Comparison of ENCODE assay signal across 17 cellular contexts in the genomic region with DNA sequence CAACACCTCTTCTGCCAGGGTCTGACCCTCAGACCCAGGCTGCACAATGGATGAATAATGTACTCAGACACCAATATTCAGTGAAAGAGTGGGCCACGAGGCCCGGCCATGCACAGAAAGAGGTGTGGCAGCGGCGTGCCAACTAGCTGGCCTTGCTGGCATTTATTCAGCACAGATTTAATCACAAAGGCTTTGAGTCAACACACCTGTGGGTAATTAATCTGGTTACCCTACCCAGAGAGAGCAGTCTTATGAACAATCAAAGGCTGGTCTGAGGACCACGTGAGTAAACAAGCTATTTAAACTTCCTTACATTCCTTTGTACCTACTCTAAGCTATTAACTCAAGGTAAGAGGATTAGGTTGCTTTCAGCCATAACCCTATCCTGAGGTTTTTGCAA.
"Had no signal": no experiment of that assay in that cellular context is flagged by ENCODE, and none has a peak within 500 bp of the region (broad histone marks: within the 10 kb centered on the region; RNA-seq: fewer than 3 reads in every experiment).

No MANE protein-coding gene starts in this region.

- H3K27me3 Mint-ChIP-seq: activated CD4-positive, alpha-beta memory T cell treated with anti-CD3 and anti-CD28 coated beads for 36 hours; activated CD4-positive, alpha-beta T cell treated with anti-CD3 and anti-CD28 coated beads for 36 hours; memory B cell; naive thymus-derived CD4-positive, alpha-beta T cell had no signal

- H3K9me3 ChIP-seq: mucosa of descending colon, pancreas, testis had no signal

- DNase-seq: activated CD4-positive, alpha-beta memory T cell treated with anti-CD3 and anti-CD28 coated beads for 36 hours; activated CD4-positive, alpha-beta T cell treated with anti-CD3 and anti-CD28 coated beads for 36 hours; activated effector memory CD4-positive, alpha-beta T cell treated with Interleukin-2 at 50 U/mL for 16 hours; activated naive CD4-positive, alpha-beta T cell treated with anti-CD3 and anti-CD28 coated beads, Interleukin-2, amount 50 U/mL, for 16 hours; activated T-cell treated with anti-CD3 and anti-CD28 coated beads, Interleukin-2, amount 50 U/mL, for 4 hours; hippocampal formation; kidney; mucosa of descending colon; naive thymus-derived CD4-positive, alpha-beta T cell; pancreas; stimulated activated CD4-positive, alpha-beta T cell treated with anti-CD3 and anti-CD28 coated beads, Interleukin-12 subunit alpha, Interleukin-12 subunit beta, amount 100 ng/mL, for 4 hours; stimulated activated CD4-positive, alpha-beta T cell treated with anti-CD3 and anti-CD28 coated beads, Interleukin-2, amount 100 ng/mL, for 24 hours; stomach; testis had no signal

- H3K27ac Mint-ChIP-seq: activated CD4-positive, alpha-beta memory T cell treated with anti-CD3 and anti-CD28 coated beads for 36 hours; activated CD4-positive, alpha-beta T cell treated with anti-CD3 and anti-CD28 coated beads for 36 hours; memory B cell; naive thymus-derived CD4-positive, alpha-beta T cell had no signal

- H3K4me1 Mint-ChIP-seq: activated CD4-positive, alpha-beta T cell treated with anti-CD3 and anti-CD28 coated beads for 36 hours; memory B cell; naive thymus-derived CD4-positive, alpha-beta T cell had no signal

- H3K27me3 ChIP-seq: cardiac muscle cell, left lung, pancreas, stomach, testis had no signal

- H3K36me3 ChIP-seq: cardiac muscle cell, left lung, pancreas, stomach had no signal

- H3K4me3 ChIP-seq: cardiac muscle cell, left lung, mucosa of descending colon, pancreas, stomach, testis had no signal

- ATAC-seq: activated CD4-positive, alpha-beta T cell treated with anti-CD3 and anti-CD28 coated beads for 36 hours; activated T-cell treated with anti-CD3 and anti-CD28 coated beads, Interleukin-2, amount 50 U/mL, for 4 hours; left lung; mucosa of descending colon; naive thymus-derived CD4-positive, alpha-beta T cell; pancreas had no signal

- H3K4me3 Mint-ChIP-seq: activated CD4-positive, alpha-beta memory T cell treated with anti-CD3 and anti-CD28 coated beads for 36 hours; activated CD4-positive, alpha-beta T cell treated with anti-CD3 and anti-CD28 coated beads for 36 hours; activated T-cell treated with anti-CD3 and anti-CD28 coated beads, Interleukin-2, amount 50 U/mL, for 4 hours; memory B cell; naive thymus-derived CD4-positive, alpha-beta T cell had no signal

- H3K27ac ChIP-seq: cardiac muscle cell, left lung, pancreas, stomach, testis had no signal

- H3K36me3 Mint-ChIP-seq: activated CD4-positive, alpha-beta memory T cell treated with anti-CD3 and anti-CD28 coated beads for 36 hours; memory B cell; naive thymus-derived CD4-positive, alpha-beta T cell had no signal

- H3K4me1 ChIP-seq: left lung, pancreas, stomach, testis had no signal
